ENCODE assay signal across 8 cellular contexts in the genomic region with DNA sequence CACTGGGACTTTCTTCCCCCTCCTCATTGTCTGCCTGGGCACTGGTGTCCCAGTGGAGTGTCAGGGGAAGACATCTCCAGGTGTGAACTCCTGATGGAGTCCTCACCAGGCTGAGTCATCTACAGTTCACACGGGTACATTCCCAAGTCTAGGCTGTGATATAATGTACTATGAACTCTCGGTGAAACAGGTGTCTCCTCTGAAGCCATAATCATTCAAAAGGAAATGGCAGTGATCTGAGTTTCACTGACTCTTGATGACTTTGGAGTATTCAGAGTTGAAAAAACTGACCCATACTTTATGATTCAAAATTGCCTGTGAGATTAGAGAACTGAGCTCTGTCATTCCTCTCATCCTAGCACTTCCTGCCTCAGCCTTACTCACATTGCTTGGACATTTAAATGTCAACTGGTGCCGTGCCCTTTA. TPM values are rescaled to one million over a fixed set of nuclear protein-coding genes. Genes with fewer than 3 reads are reported as not detected.
DNase-seq lines count a peak whose midpoint lies in the region; ATAC-seq and TF ChIP-seq lines count a peak whose summit lies in the region.

No MANE protein-coding gene starts in this region.

- H3K9me3 ChIP-seq in ascending aorta (no peaks in the 10 kb centered on the region), vagina (no peaks in the 10 kb centered on the region), BE2C (no peaks in the 10 kb centered on the region)

- H3K36me3 ChIP-seq in ascending aorta (no peaks in the 10 kb centered on the region), vagina (no peaks in the 10 kb centered on the region), BE2C (no peaks in the 10 kb centered on the region)

- ATAC-seq in GM21529 (IDR thresholded peaks at IDR 0.05; ENCODE audit: unreplicated experiment): peak; percentile 50

- TF ChIP-seq CTCF in foreskin fibroblast (IDR thresholded peaks at IDR 0.05; ENCODE audit: low read depth, low read length) (no peak), ascending aorta (IDR thresholded peaks at IDR 0.05) (no peak), vagina (IDR thresholded peaks at IDR 0.05) (no peak), BE2C (IDR thresholded peaks at IDR 0.05; ENCODE audit: low read depth, low read length) (no peak)

- H3K4me3 ChIP-seq in foreskin fibroblast (ENCODE audit: low read depth in 1 of 2, low read length in 2 of 2) (no peak overlapping the region), ascending aorta (no peak overlapping the region), vagina (no peak overlapping the region), BE2C (ENCODE audit: low read depth, low read length) (no peak overlapping the region)

- intact Hi-C loops in ascending aorta (cut with DNase I) (no loop called here), vagina (cut with DNase I) (no loop called here)

- no peaks in the 10 kb centered on the region for H3K4me1 ChIP-seq in ascending aorta
- no peaks in the 10 kb centered on the region for H3K4me1 ChIP-seq in vagina
- H3K4me1 ChIP-seq in BE2C: no peaks in the 10 kb centered on the region

- no peak for TF ChIP-seq POLR2A in vagina (IDR thresholded peaks at IDR 0.05)

- peak; percentile 59 for DNase-seq in EH (ENCODE audit: low read depth)
- DNase-seq in HPDE6-E6E7 (ENCODE audit: extremely low spot score): peak; percentile 44
- peak; percentile 45 to 59 for DNase-seq in foreskin fibroblast
- no peak for DNase-seq in ascending aorta (ENCODE audit: low spot score in 2 of 2)
- DNase-seq in vagina (ENCODE audit: extremely low spot score in 2 of 2): no peak
- DNase-seq in GDM1 (lab: John Stamatoyannopoulos, UW): no peak
- DNase-seq in BE2C: no peak

- H3K27me3 ChIP-seq in ascending aorta (no peaks in the 10 kb centered on the region), vagina (no peaks in the 10 kb centered on the region), BE2C (no peaks in the 10 kb centered on the region)

- H3K27ac ChIP-seq in ascending aorta (no peak overlapping the region), vagina (no peak overlapping the region)

RNA-seq across cellular contexts. Expression of gene LAMC2, which starts 9.1 kb away (rescaled TPM):
- total RNA-seq in ascending aorta (1.1 TPM), vagina (13.3 TPM)
- polyA plus RNA-seq in BE2C (2012; ENCODE audit: insufficient read depth, insufficient read length, low read depth): 0.40 TPM

Comparison
In these comparisons a context has a peak if more than half of its experiments do, and no peak if none do; other contexts are left out.
1. DNase-seq: peak in EH (single experiment), HPDE6-E6E7 (single experiment) and foreskin fibroblast (2 of 2); none in ascending aorta (0 of 2), vagina (0 of 2), GDM1 (single experiment) and BE2C (single experiment).